Comparison of ENCODE assay signal across 9 cellular contexts in the genomic region with DNA sequence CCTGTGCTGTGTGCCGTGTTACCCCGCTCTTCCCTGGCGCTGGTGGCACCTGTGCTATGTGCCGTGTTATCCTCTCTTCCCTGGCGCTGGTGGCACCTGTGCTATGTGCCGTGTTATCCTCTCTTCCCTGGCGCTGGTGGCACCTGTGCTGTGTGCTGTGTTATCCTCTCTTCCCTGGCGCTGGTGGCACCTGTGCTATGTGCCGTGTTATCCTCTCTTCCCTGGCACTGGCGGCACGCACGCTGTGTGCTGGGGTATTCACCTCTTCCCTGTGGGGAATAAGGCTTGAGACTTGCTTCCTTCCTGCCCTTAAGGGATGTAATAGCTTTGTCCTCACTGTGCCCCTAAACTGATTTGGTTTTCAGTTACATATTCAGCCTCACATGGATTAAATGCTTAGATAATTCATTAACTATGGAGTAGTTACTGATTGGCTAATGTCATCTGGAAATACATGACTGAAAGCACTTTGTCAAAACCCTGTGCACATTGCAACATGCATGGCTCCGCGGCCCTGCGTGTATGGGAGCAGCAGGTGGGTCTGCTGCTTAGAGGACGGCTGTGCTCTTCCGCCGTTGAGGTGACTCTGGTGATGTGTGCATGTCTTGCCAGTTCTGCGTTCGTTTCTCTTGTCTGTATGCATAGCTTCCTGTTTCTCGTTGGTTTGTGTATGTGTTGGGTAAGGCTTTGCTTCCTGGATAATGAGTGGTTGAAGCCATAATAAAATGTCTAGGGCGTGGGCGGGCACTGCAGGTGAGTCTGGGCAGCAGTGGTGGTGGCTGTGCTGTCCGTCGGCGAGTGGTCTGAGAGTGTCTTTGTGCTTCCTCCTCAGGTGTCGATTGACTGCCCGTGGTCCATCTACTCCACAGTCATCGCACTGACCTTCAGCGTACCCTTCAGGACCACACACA. TPM values are rescaled to one million over a fixed set of nuclear protein-coding genes. Genes with fewer than 3 reads are reported as not detected.
DNase-seq lines count a peak whose midpoint lies in the region; ATAC-seq and TF ChIP-seq lines count a peak whose summit lies in the region.
"Had no signal": no experiment of that assay in that cellular context is flagged by ENCODE, and none has a peak within 500 bp of the region (broad histone marks: within the 10 kb centered on the region; RNA-seq: fewer than 3 reads in every experiment).

No MANE protein-coding gene starts in this region.

- no peak overlapping the region for H2AFZ ChIP-seq in SU-DHL-6 (ENCODE audit: low read depth, low read length, severe bottlenecking)

- no peaks in the 10 kb centered on the region for H4K20me1 ChIP-seq in SU-DHL-6 (ENCODE audit: low read depth, low read length)

- TF ChIP-seq CTCF in SU-DHL-6 (IDR thresholded peaks at IDR 0.05; ENCODE audit: insufficient read depth, low read length, poor library complexity, severe bottlenecking) (no peak), progenitor cell of endocrine pancreas (IDR thresholded peaks at IDR 0.05; ENCODE audit: unreplicated experiment) (no peak)

- H3K4me2 ChIP-seq in SU-DHL-6 (ENCODE audit: low read depth, low read length, poor library complexity, severe bottlenecking): no peak overlapping the region

- H3K9ac ChIP-seq in SU-DHL-6 (ENCODE audit: low read length) (no peak overlapping the region), duodenal mucosa (ENCODE audit: low read depth in 1 of 2, low read length in 2 of 2) (peak overlapping the region; percentile 40 to 59)

- H3K27ac Mint-ChIP-seq in stimulated activated memory B cell treated with anti-CD40 and anti-IgM and Interleukin-4, amounts not matched to agents 10 μg/mL and 1 μg/mL and 100 μg/mL, for 72 hours: peak overlapping the region; percentile 94
- no peak overlapping the region for H3K27ac Mint-ChIP-seq in progenitor cell of endocrine pancreas

- H3K4me3 ChIP-seq in SU-DHL-6 (ENCODE audit: insufficient read depth, low read length, poor library complexity, severe bottlenecking) (no peak overlapping the region), duodenal mucosa (ENCODE audit: low read depth in 1 of 2, low read length in 2 of 2) (peak overlapping the region; percentile 41 to 62)
- H3K4me3 ChIP-seq: vagina had no signal

- ATAC-seq in GM21737 (IDR thresholded peaks at IDR 0.05; ENCODE audit: unreplicated experiment) (peak; percentile 65), GM18519 (IDR thresholded peaks at IDR 0.05; ENCODE audit: low FRiP score, unreplicated experiment) (no peak)
- ATAC-seq in stimulated activated memory B cell treated with anti-CD40 and anti-IgM and Interleukin-4, amounts not matched to agents 10 μg/mL and 1 μg/mL and 100 μg/mL, for 72 hours: peak; percentile 84

- peaks cover 45% of the 10 kb centered on the region for H3K4me1 Mint-ChIP-seq in stimulated activated memory B cell treated with anti-CD40 and anti-IgM and Interleukin-4, amounts not matched to agents 10 μg/mL and 1 μg/mL and 100 μg/mL, for 72 hours
- no peaks in the 10 kb centered on the region for H3K4me1 Mint-ChIP-seq in progenitor cell of endocrine pancreas (ENCODE audit: low read depth)

- no peaks in the 10 kb centered on the region for H3K79me2 ChIP-seq in SU-DHL-6 (ENCODE audit: insufficient read depth, low read length)

- peaks cover 78% of the 10 kb centered on the region for H3K36me3 Mint-ChIP-seq in stimulated activated memory B cell treated with anti-CD40 and anti-IgM and Interleukin-4, amounts not matched to agents 10 μg/mL and 1 μg/mL and 100 μg/mL, for 72 hours
- peaks cover 14% of the 10 kb centered on the region for H3K36me3 Mint-ChIP-seq in progenitor cell of endocrine pancreas (ENCODE audit: insufficient read depth)

- no peaks in the 10 kb centered on the region; the same call in 1 of the 2 replicates for H3K36me3 ChIP-seq in SU-DHL-6 (ENCODE audit: low read length)
- H3K36me3 ChIP-seq in duodenal mucosa (ENCODE audit: control insufficient read depth in 1 of 2, insufficient read depth in 2 of 2, low read length in 2 of 2): peaks cover 9 to 52% of the 10 kb centered on the region in 2 donors

- no peaks in the 10 kb centered on the region for H3F3A ChIP-seq in SU-DHL-6 (ENCODE audit: insufficient read depth)

- H3K27ac ChIP-seq in SU-DHL-6 (ENCODE audit: low read depth, low read length) (peak overlapping the region; percentile 58; the same call in 1 of the 2 replicates), duodenal mucosa (ENCODE audit: low read depth, low read length) (peak overlapping the region; percentile 45)
- H3K27ac ChIP-seq: vagina, VCaP had no signal

- H3K27me3 ChIP-seq in SU-DHL-6 (ENCODE audit: low read length): no peaks in the 10 kb centered on the region
- no peaks in the 10 kb centered on the region for H3K27me3 ChIP-seq in duodenal mucosa (ENCODE audit: control insufficient read depth in 1 of 2, insufficient read depth in 2 of 2, low read length in 2 of 2)
- H3K27me3 ChIP-seq: vagina had no signal

- peaks cover 58 to 65% of the 10 kb centered on the region in 2 donors for H3K4me1 ChIP-seq in duodenal mucosa (ENCODE audit: control insufficient read depth in 1 of 2, insufficient read depth in 2 of 2, low read length in 2 of 2)

- H3K4me3 Mint-ChIP-seq in stimulated activated memory B cell treated with anti-CD40 and anti-IgM and Interleukin-4, amounts not matched to agents 10 μg/mL and 1 μg/mL and 100 μg/mL, for 72 hours: peak overlapping the region; percentile 43
- H3K4me3 Mint-ChIP-seq in progenitor cell of endocrine pancreas (ENCODE audit: low read depth): no peak overlapping the region

- no peaks in the 10 kb centered on the region for H3K9me2 ChIP-seq in SU-DHL-6 (replicated peaks; ENCODE audit: insufficient read depth, low read length)

- H3K9me3 Mint-ChIP-seq in stimulated activated memory B cell treated with anti-CD40 and anti-IgM and Interleukin-4, amounts not matched to agents 10 μg/mL and 1 μg/mL and 100 μg/mL, for 72 hours: no peaks in the 10 kb centered on the region
- no peaks in the 10 kb centered on the region for H3K9me3 Mint-ChIP-seq in progenitor cell of endocrine pancreas (ENCODE audit: low read depth)

- no peaks in the 10 kb centered on the region for H3K9me3 ChIP-seq in SU-DHL-6 (ENCODE audit: insufficient read depth, low read length)
- H3K9me3 ChIP-seq in duodenal mucosa (ENCODE audit: control insufficient read depth in 1 of 2, low read length in 2 of 2): no peaks in the 10 kb centered on the region
- H3K9me3 ChIP-seq: vagina had no signal

- no peak for DNase-seq in SHP77 (lab: John Stamatoyannopoulos, UW)
- DNase-seq in progenitor cell of endocrine pancreas (ENCODE audit: low spot score, unreplicated experiment): no peak

- H3K27me3 Mint-ChIP-seq in stimulated activated memory B cell treated with anti-CD40 and anti-IgM and Interleukin-4, amounts not matched to agents 10 μg/mL and 1 μg/mL and 100 μg/mL, for 72 hours: no peaks in the 10 kb centered on the region
- H3K27me3 Mint-ChIP-seq in progenitor cell of endocrine pancreas: no peaks in the 10 kb centered on the region

RNA-seq across cellular contexts. Expression of gene PWP2, which starts 17.9 kb away (rescaled TPM):
- total RNA-seq in progenitor cell of endocrine pancreas: 5.3 and 7.0 TPM in 2 replicates

RNA-seq across cellular contexts. Expression of gene GATD3, which starts 44.2 kb away (rescaled TPM):
- 16.7 and 20.6 TPM in 2 replicates for total RNA-seq in progenitor cell of endocrine pancreas
